8 cellular contexts compared by ENCODE assay signal in genomic region chr1:30084909-30085571, GRCh38.
"Had no signal": no experiment of that assay in that cellular context is flagged by ENCODE, and none has a peak within 500 bp of the region (broad histone marks: within the 10 kb centered on the region; RNA-seq: fewer than 3 reads in every experiment).

No MANE protein-coding gene starts in this region.

- H3K27ac ChIP-seq: cardiac muscle cell, ovary, testis had no signal

- H3K4me3 ChIP-seq: cardiac muscle cell, ovary had no signal

- H3K27me3 ChIP-seq: cardiac muscle cell, ovary, testis had no signal

- H3K4me1 Mint-ChIP-seq: activated CD4-positive, alpha-beta T cell treated with anti-CD3 and anti-CD28 coated beads, Interleukin-2, amount 10 ng/mL, durations not matched to agents 7 days and 5 days; stimulated activated naive CD8-positive, alpha-beta T cell treated with anti-CD3 and anti-CD28 coated beads, Interleukin-15, amount 100 ng/mL, for 72 hours had no signal

- H3K27ac Mint-ChIP-seq: activated CD4-positive, alpha-beta T cell treated with anti-CD3 and anti-CD28 coated beads, Interleukin-2, amount 10 ng/mL, durations not matched to agents 7 days and 5 days; activated naive CD4-positive, alpha-beta T cell treated with anti-CD3 and anti-CD28 coated beads for 36 hours; nephron progenitor cell; stimulated activated naive CD8-positive, alpha-beta T cell treated with anti-CD3 and anti-CD28 coated beads, Interleukin-15, amount 100 ng/mL, for 72 hours had no signal

- H3K4me3 Mint-ChIP-seq: activated CD4-positive, alpha-beta T cell treated with anti-CD3 and anti-CD28 coated beads, Interleukin-2, amount 10 ng/mL, durations not matched to agents 7 days and 5 days; activated naive CD4-positive, alpha-beta T cell treated with anti-CD3 and anti-CD28 coated beads for 36 hours; stimulated activated naive CD8-positive, alpha-beta T cell treated with anti-CD3 and anti-CD28 coated beads, Interleukin-15, amount 100 ng/mL, for 72 hours had no signal

- DNase-seq: stimulated activated naive CD8-positive, alpha-beta T cell treated with anti-CD3 and anti-CD28 coated beads, Interleukin-15, amount 100 ng/mL, for 72 hours had no signal

- H3K9me3 Mint-ChIP-seq: activated CD4-positive, alpha-beta T cell treated with anti-CD3 and anti-CD28 coated beads, Interleukin-2, amount 10 ng/mL, durations not matched to agents 7 days and 5 days; nephron progenitor cell had no signal

- H3K36me3 ChIP-seq: cardiac muscle cell, ovary had no signal

- ATAC-seq: esophagus mucosa; stimulated activated naive CD8-positive, alpha-beta T cell treated with anti-CD3 and anti-CD28 coated beads, Interleukin-15, amount 100 ng/mL, for 72 hours had no signal

- H3K9me3 ChIP-seq: ovary, testis had no signal
